12 cellular contexts compared by ENCODE assay signal in the genomic region with DNA sequence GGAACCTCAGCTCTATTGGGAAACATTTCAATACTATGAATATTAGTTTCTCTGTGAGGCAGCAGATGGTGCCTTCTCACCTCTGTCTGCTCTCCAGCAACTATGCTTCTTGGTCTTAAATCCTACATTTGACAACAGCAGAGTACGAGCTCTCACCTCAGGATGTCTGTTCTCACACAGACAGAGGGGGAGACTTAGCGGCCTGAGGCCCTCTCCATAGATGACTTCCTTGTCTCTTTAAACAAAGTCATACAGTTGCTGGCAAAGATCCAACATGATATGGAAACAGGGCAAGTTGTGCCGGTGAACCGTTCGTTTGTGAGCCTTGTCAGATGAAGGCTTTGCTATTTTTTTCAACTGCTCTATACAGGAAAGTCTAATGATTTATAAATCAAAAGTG. TPM values are rescaled to one million over a fixed set of nuclear protein-coding genes. Genes with fewer than 3 reads are reported as not detected.
DNase-seq lines count a peak whose midpoint lies in the region; ATAC-seq, FAIRE-seq and TF ChIP-seq lines count a peak whose summit lies in the region.
"Had no signal": no experiment of that assay in that cellular context is flagged by ENCODE, and none has a peak within 500 bp of the region (broad histone marks: within the 10 kb centered on the region; RNA-seq: fewer than 3 reads in every experiment).

No MANE protein-coding gene starts in this region.

- no peak overlapping the region for H3K9ac ChIP-seq in K562 (ENCODE audit: insufficient read depth in 1 of 2, low read depth in 2 of 2, low read length in 2 of 2)

- WGBS in K562 (ENCODE audit: insufficient coverage, low coverage, missing lambda C conversion rate): 2% methylated on average over 5 of the region's 5 CpGs

- H3K4me3 ChIP-seq in K562: no peak overlapping the region

- peak overlapping the region; percentile 50 for H3K4me2 ChIP-seq in K562 (ENCODE audit: insufficient read depth, low read length)

- BruUV-seq in K562 (replicated peaks; lab: Mats Ljungman, UMichigan): no TSS peak

- ATAC-seq in GM21786 (IDR thresholded peaks at IDR 0.05; ENCODE audit: unreplicated experiment) (peak; percentile 34), K562 (peak; percentile 89), HG03521 (IDR thresholded peaks at IDR 0.05; ENCODE audit: unreplicated experiment) (no peak), GM21381 (IDR thresholded peaks at IDR 0.05; ENCODE audit: unreplicated experiment) (no peak)
- ATAC-seq: activated naive CD4-positive, alpha-beta T cell treated with anti-CD3 and anti-CD28 coated beads, Interleukin-2, amount 50 U/mL, for 72 hours had no signal

- no peaks in the 10 kb centered on the region for H3K79me2 ChIP-seq in K562 (ENCODE audit: control insufficient read depth, insufficient read depth, low read length)

- peak overlapping the region; percentile 27; the same call in 1 of the 3 replicates for H3K27ac ChIP-seq in K562 (ENCODE audit: extremely low read depth, low read depth, low read length)

- peak in 1 of 3 experiments; percentile 12; a peak in 1 of 6 replicates for TF ChIP-seq CTCF in K562 (IDR thresholded peaks at IDR 0.05 in 2 of 3, conservative IDR thresholded peaks at IDR 0.05 in 1 of 3; ENCODE audit: insufficient read depth in 2 of 3, low read depth in 1 of 3, low read length in 3 of 3)

- no peak for TF ChIP-seq POLR2A in K562 (conservative IDR thresholded peaks at IDR 0.05)

- POLR2A ChIA-PET in K562 (lab: Yijun Ruan, JAX): interaction anchor here (0.6 to 2.0 kb wide), 4 partner anchors 92 to 188 kb away, joined by 3 to 5 read pairs (median 3); a partner anchor contains a TSS

- TF ChIP-seq EP300 in K562 (IDR thresholded peaks at IDR 0.05; ENCODE audit: low read length): 0 out of 2 replicates have a peak, but pooled peaks have one; percentile 31

- no peaks in the 10 kb centered on the region for H3K36me3 ChIP-seq in K562 (ENCODE audit: control insufficient read depth, insufficient read depth, low read length)

- H3K27me3 ChIP-seq in K562 (ENCODE audit: control insufficient read depth in 2 of 2, insufficient read depth in 2 of 2, low read length in 2 of 2): peaks cover 4 to 8% of the 10 kb centered on the region in 2 experiments; a peak in 4 of 5 replicates

- H2AFZ ChIP-seq in K562 (ENCODE audit: low read depth, low read length): peak overlapping the region; percentile 85

- CTCF ChIA-PET in K562 (lab: Yijun Ruan, JAX; ENCODE audit: low intra/inter-chr PET ratio): no interaction called here

- DNase-seq in COLO668 (lab: John Stamatoyannopoulos, UW; ENCODE audit: unreplicated experiment): peak; percentile 6
- DNase-seq in NCI-H2227 (lab: John Stamatoyannopoulos, UW; ENCODE audit: unreplicated experiment): peak; percentile 27
- peak in 3 of 4 experiments; percentile 24 to 82 (median 64) for DNase-seq in K562 (ENCODE audit: extremely low read depth in 1 of 4, low spot score in 3 of 4)
- no peak for DNase-seq in occipital lobe (lab: John Stamatoyannopoulos, UW)
- no peak for DNase-seq in cerebellar nuclear complex (lab: John Stamatoyannopoulos, UW)
- DNase-seq: NCI-H1930, posterior cingulate gyrus had no signal

- intact Hi-C loops in K562 (cut with micrococcal nuclease): no loop called here

- in situ Hi-C loops in K562 (cut with MboI): no loop called here

- H3K9me3 ChIP-seq in K562 (replicated peaks; ENCODE audit: control insufficient read depth, insufficient read depth, low read depth, low read length): no peaks in the 10 kb centered on the region

- FAIRE-seq in K562 (lab: Jason Lieb, UNC): peak; percentile 82
- FAIRE-seq: endometrium had no signal

- no peaks in the 10 kb centered on the region for H3K9me1 ChIP-seq in K562 (ENCODE audit: control insufficient read depth, insufficient read depth, low read length)

- H4K20me1 ChIP-seq in K562 (replicated peaks; ENCODE audit: control insufficient read depth, insufficient read depth, low read length): no peaks in the 10 kb centered on the region

- H3K4me1 ChIP-seq in K562 (replicated peaks in 1 of 2; ENCODE audit: control insufficient read depth in 2 of 2, insufficient read depth in 2 of 2, low read length in 2 of 2): peaks cover 6 to 14% of the 10 kb centered on the region in 2 experiments; a peak in 4 of 5 replicates

- 0 out of 4 replicates have a peak, but pooled peaks of 1 of the 2 experiments have one; percentile 2 for TF ChIP-seq RAD21 in K562 (CRISPR knock-in tag; conservative IDR thresholded peaks at IDR 0.05 in 1 of 2, IDR thresholded peaks at IDR 0.05 in 1 of 2)

TF ChIP-seq in K562, 482 proteins besides CTCF, POLR2A, EP300 and RAD21 (continues in another document):
- TF ChIP-seq MEIS2 (IDR thresholded peaks at IDR 0.05; ENCODE audit: partially characterized antibody) (peak; percentile 36), FOXK2 (conservative IDR thresholded peaks at IDR 0.05 in 1 of 2, IDR thresholded peaks at IDR 0.05 in 1 of 2; ENCODE audit: low read depth in 2 of 2) (0 out of 4 replicates have a peak, but pooled peaks of 1 of the 2 experiments have one; percentile 28), ETV1 (tag; conservative IDR thresholded peaks at IDR 0.05; ENCODE audit: low read depth) (0 out of 2 replicates have a peak, but pooled peaks have one; percentile 22), C11orf30 (IDR thresholded peaks at IDR 0.05; ENCODE audit: low read depth) (peak; percentile 32; the same call in 1 of the 2 replicates), HDAC8 (tag; IDR thresholded peaks at IDR 0.05) (no peak)

RNA-seq across cellular contexts. Expression of a gene that starts 43.7 kb away (rescaled TPM):
- not detected in 2 replicates for total RNA-seq in K562 (2011; cell fraction: chromatin; rRNA removed; ENCODE audit: low replicate concordance)
- total RNA-seq in K562 (2011; cell fraction: nucleolus; rRNA removed): not detected in 2 replicates
- not detected in 2 replicates for total RNA-seq in K562 (2011; cell fraction: nucleoplasm; rRNA removed)
- total RNA-seq in K562 (2014; rRNA removed): not detected in 2 replicates
- total RNA-seq in K562 (2014; rRNA removed; fragmentation: Illumina TruSeq; extraction: Trizol): not detected in 2 replicates
- total RNA-seq in K562 (2015; rRNA removed; fragmentation: Illumina TruSeq; extraction: Trizol): not detected in 2 replicates
- total RNA-seq in K562 (2021): not detected in 2 replicates
- not detected in 2 replicates for polyA plus RNA-seq in K562 (2011; rRNA removed)
- 0.06 TPM in 1 of 2 replicates, not detected in the other for polyA plus RNA-seq in K562 (2011; cell fraction: cytosol; rRNA removed)
- not detected in 2 replicates for polyA plus RNA-seq in K562 (2011; cell fraction: nucleus; rRNA removed)
- 0.07 TPM in 1 of 2 replicates, not detected in the other for polyA plus RNA-seq in K562 (2012)
- polyA plus RNA-seq in K562 (2014; fragmentation: Illumina TruSeq; extraction: Trizol): not detected in 2 replicates
- polyA plus RNA-seq in K562 (2014; fragmentation: Nextera tagmentation; extraction: Ambion mirVana): not detected
- polyA plus RNA-seq in K562 (2014; rRNA removed): 0.03 TPM in 1 of 2 replicates, not detected in the other
- polyA minus RNA-seq in K562 (2011; rRNA and poly(A)+ RNA removed): not detected in 2 replicates
- not detected in 2 replicates for polyA minus RNA-seq in K562 (2011; cell fraction: cytosol; rRNA and poly(A)+ RNA removed)
- not detected in 2 replicates for polyA minus RNA-seq in K562 (2011; cell fraction: nucleus; rRNA and poly(A)+ RNA removed)
- total RNA-seq in occipital lobe: not detected
- total RNA-seq: activated naive CD4-positive, alpha-beta T cell treated with anti-CD3 and anti-CD28 coated beads, Interleukin-2, amount 50 U/mL, for 72 hours had no signal

RNA-seq across cellular contexts. Expression of a gene that starts 54.3 kb away (rescaled TPM):
- 0.23 and 0.56 TPM in 2 replicates for total RNA-seq in K562 (2011; cell fraction: chromatin; rRNA removed; ENCODE audit: low replicate concordance)
- total RNA-seq in K562 (2011; cell fraction: nucleolus; rRNA removed): not detected in 2 replicates
- total RNA-seq in K562 (2011; cell fraction: nucleoplasm; rRNA removed): not detected in 2 replicates
- total RNA-seq in K562 (2014; rRNA removed) (not detected in 2 replicates), K562 (2014; rRNA removed; fragmentation: Illumina TruSeq; extraction: Trizol) (not detected in 2 replicates), K562 (2015; rRNA removed; fragmentation: Illumina TruSeq; extraction: Trizol) (not detected in 2 replicates), K562 (2021) (not detected in 2 replicates), occipital lobe (0.16 TPM)
- polyA plus RNA-seq in K562 (2011; rRNA removed) (0.10 and 0.18 TPM in 2 replicates), K562 (2014; fragmentation: Illumina TruSeq; extraction: Trizol) (0.13 TPM in 1 of 2 replicates, not detected in the other), K562 (2014; fragmentation: Nextera tagmentation; extraction: Ambion mirVana) (not detected), K562 (2014; rRNA removed) (0.09 TPM in 1 of 2 replicates, not detected in the other)
- not detected in 2 replicates for polyA plus RNA-seq in K562 (2011; cell fraction: cytosol; rRNA removed)
- 0.60 and 1.1 TPM in 2 replicates for polyA plus RNA-seq in K562 (2011; cell fraction: nucleus; rRNA removed)
- polyA plus RNA-seq in K562 (2012): 0.04 and 0.06 TPM in 2 replicates
- polyA minus RNA-seq in K562 (2011; rRNA and poly(A)+ RNA removed): not detected in 2 replicates
- not detected in 2 replicates for polyA minus RNA-seq in K562 (2011; cell fraction: cytosol; rRNA and poly(A)+ RNA removed)
- polyA minus RNA-seq in K562 (2011; cell fraction: nucleus; rRNA and poly(A)+ RNA removed): 0.22 TPM in 1 of 2 replicates, not detected in the other

Comparison
In these comparisons a context has a peak if more than half of its experiments do, and no peak if none do; other contexts are left out.
1. DNase-seq: peak in COLO668 (single experiment), NCI-H2227 (single experiment) and K562 (3 of 4); none in occipital lobe (single experiment) and cerebellar nuclear complex (0 of 2).
2. ATAC-seq: peak in GM21786 (single experiment) and K562 (single experiment); none in HG03521 (single experiment) and GM21381 (single experiment).